8 cellular contexts compared by ENCODE assay signal in genomic region chr7:152495867-152496266, GRCh38.
"Had no signal": no experiment of that assay in that cellular context is flagged by ENCODE, and none has a peak within 500 bp of the region (broad histone marks: within the 10 kb centered on the region; RNA-seq: fewer than 3 reads in every experiment).

No MANE protein-coding gene starts in this region.

- H3K4me3 ChIP-seq: GM12878 had no signal

- DNase-seq: GDM1, GF-D8 had no signal

- ATAC-seq: GM12878 had no signal

- FAIRE-seq: G401.6, GM12878, GM12891, GM12892, GM18507, GM19239 had no signal
